8 cellular contexts compared by ENCODE assay signal in genomic region chr2:61065706-61066688, GRCh38.
DNase-seq lines count a peak whose midpoint lies in the region; ATAC-seq and TF ChIP-seq lines count a peak whose summit lies in the region.

Gene SANBR, plus strand, starts transcription at chr2:61065871. Its CDS starts 4,480 bp downstream, at chr2:61070351.

- no peak for TF ChIP-seq CTCF in AG04449 (IDR thresholded peaks at IDR 0.05; ENCODE audit: insufficient read depth, low read length, missing control alignments)
- TF ChIP-seq CTCF in WI38 (IDR thresholded peaks at IDR 0.05; ENCODE audit: low read depth, low read length): no peak
- no peak for TF ChIP-seq CTCF in cardiac fibroblast (IDR thresholded peaks at IDR 0.05; ENCODE audit: low read depth, low read length)

- H3K4me3 ChIP-seq in AG04449 (ENCODE audit: low read depth, low read length) (peak within 1 kb of the TSS; percentile 80), WI38 (ENCODE audit: low read depth, low read length) (peak within 1 kb of the TSS; percentile 80), cardiac fibroblast (replicated peaks in 1 of 2; ENCODE audit: low read depth in 2 of 2, low read length in 2 of 2) (peak within 1 kb of the TSS; percentile 60 to 81)

- POLR2A ChIA-PET in AG04449 (lab: Yijun Ruan, JAX): interaction anchor here (0.7 kb wide), 1 partner anchor 11 kb away, joined by 3 read pairs; no protein-coding TSS in a partner anchor

- no peak for DNase-seq in AG04449 (ENCODE audit: low read depth, low spot score)
- peak; percentile 66 for DNase-seq in NCI-H2196 treated with DMSO at 0.1 percent for 48 hours (lab: John Stamatoyannopoulos, UW; ENCODE audit: unreplicated experiment)
- peak; percentile 75 to 82 for DNase-seq in cardiac fibroblast (ENCODE audit: low read depth in 2 of 2)
- peak; percentile 81 for DNase-seq in inferior parietal cortex (ENCODE audit: extremely low spot score)
- peak; percentile 39 for DNase-seq in smooth muscle cell of the brain vasculature (ENCODE audit: low read depth, low spot score)

- CTCF ChIA-PET in AG04449 (lab: Yijun Ruan, JAX): interaction anchor here (0.9 to 1.3 kb wide), 2 partner anchors 9 to 13 kb away, joined by 3 to 5 read pairs; no protein-coding TSS in a partner anchor

- peak; percentile 96 for ATAC-seq in GM18867 (IDR thresholded peaks at IDR 0.05; ENCODE audit: unreplicated experiment)
- ATAC-seq in HG03095 (IDR thresholded peaks at IDR 0.05; ENCODE audit: unreplicated experiment): peak; percentile 98
